1 cellular context compared by ENCODE assay signal in genomic region chr2:215432759-215433594, GRCh38.
TF ChIP-seq lines count a peak whose summit lies in the region.

No MANE protein-coding gene starts in this region.

TF ChIP-seq in HepG2, 621 proteins besides CTCF, POLR2A, EP300 and RAD21 (continued from another document and continues in another):
- TF ChIP-seq THAP9 (CRISPR knock-in tag; IDR thresholded peaks at IDR 0.05; ENCODE audit: borderline replicate concordance) (no peak), IRX3 (CRISPR knock-in tag; IDR thresholded peaks at IDR 0.05; ENCODE audit: borderline replicate concordance, low read depth) (no peak), ZNF251 (CRISPR knock-in tag; IDR thresholded peaks at IDR 0.05) (no peak), ZNF34 (CRISPR knock-in tag; IDR thresholded peaks at IDR 0.05; ENCODE audit: borderline replicate concordance) (no peak), ZNF441 (CRISPR knock-in tag; IDR thresholded peaks at IDR 0.05; ENCODE audit: borderline replicate concordance) (no peak), SALL1 (CRISPR knock-in tag; IDR thresholded peaks at IDR 0.05) (peak; percentile 29; the same call in 1 of the 2 replicates), HOMEZ (CRISPR knock-in tag; IDR thresholded peaks at IDR 0.05; ENCODE audit: low read depth) (no peak), MIXL1 (CRISPR knock-in tag; IDR thresholded peaks at IDR 0.05) (no peak), THAP11 (CRISPR knock-in tag; IDR thresholded peaks at IDR 0.05) (no peak), ZNF841 (CRISPR knock-in tag; IDR thresholded peaks at IDR 0.05; ENCODE audit: borderline replicate concordance) (no peak), ZNF142 (CRISPR knock-in tag; IDR thresholded peaks at IDR 0.05) (no peak), ZNF577 (CRISPR knock-in tag; IDR thresholded peaks at IDR 0.05; ENCODE audit: borderline replicate concordance, low read depth) (no peak), ATAD3A (CRISPR knock-in tag; IDR thresholded peaks at IDR 0.05) (no peak), TEAD3 (CRISPR knock-in tag; optimal IDR thresholded peaks at IDR 0.05; ENCODE audit: borderline replicate concordance) (no peak), TARDBP (CRISPR knock-in tag; IDR thresholded peaks at IDR 0.05) (peak; percentile 60), SRSF9 (IDR thresholded peaks at IDR 0.05; ENCODE audit: borderline replicate concordance, insufficient read depth, low read depth, low read length, poor library complexity, severe bottlenecking) (no peak), ZNF772 (CRISPR knock-in tag; IDR thresholded peaks at IDR 0.05) (0 out of 2 replicates have a peak, but pooled peaks have one; percentile 3), IRF2 (CRISPR knock-in tag; IDR thresholded peaks at IDR 0.05) (0 out of 2 replicates have a peak, but pooled peaks have one; percentile 8), HNRNPUL1 (IDR thresholded peaks at IDR 0.05; ENCODE audit: low read depth, low read length) (no peak), SPEN (CRISPR knock-in tag; IDR thresholded peaks at IDR 0.05; ENCODE audit: low read depth) (0 out of 2 replicates have a peak, but pooled peaks have one; percentile 30), SRSF1 (optimal IDR thresholded peaks at IDR 0.05; ENCODE audit: low read depth, low read length) (no peak), CEBPZ (IDR thresholded peaks at IDR 0.05; ENCODE audit: low read length) (no peak), SIX1 (CRISPR knock-in tag; IDR thresholded peaks at IDR 0.05; ENCODE audit: borderline replicate concordance) (no peak), ZBTB21 (CRISPR knock-in tag; IDR thresholded peaks at IDR 0.05) (no peak), HOXA9 (CRISPR knock-in tag; IDR thresholded peaks at IDR 0.05; ENCODE audit: borderline replicate concordance) (no peak), CBX2 (IDR thresholded peaks at IDR 0.05; ENCODE audit: low read depth, low read length) (no peak), CBX2 (CRISPR knock-in tag; IDR thresholded peaks at IDR 0.05; ENCODE audit: low read depth) (no peak), DR1 (CRISPR knock-in tag; IDR thresholded peaks at IDR 0.05) (no peak), NFIC (IDR thresholded peaks at IDR 0.05; ENCODE audit: low read length) (no peak), ZNF17 (CRISPR knock-in tag; IDR thresholded peaks at IDR 0.05) (peak; percentile 53; the same call in 1 of the 2 replicates), CEBPB (IDR thresholded peaks at IDR 0.05; ENCODE audit: borderline replicate concordance, low read depth, low read length) (no peak), ZNF614 (CRISPR knock-in tag; IDR thresholded peaks at IDR 0.05; ENCODE audit: borderline replicate concordance) (no peak), ARNT2 (CRISPR knock-in tag; IDR thresholded peaks at IDR 0.05; ENCODE audit: low read depth) (peak; percentile 67; the same call in 1 of the 2 replicates), SOX6 (IDR thresholded peaks at IDR 0.05) (no peak), SOX6 (CRISPR knock-in tag; IDR thresholded peaks at IDR 0.05) (0 out of 2 replicates have a peak, but pooled peaks have one; percentile 33), SATB2 (CRISPR knock-in tag; IDR thresholded peaks at IDR 0.05) (0 out of 2 replicates have a peak, but pooled peaks have one; percentile 75), ZNF749 (CRISPR knock-in tag; IDR thresholded peaks at IDR 0.05; ENCODE audit: borderline replicate concordance) (0 out of 2 replicates have a peak, but pooled peaks have one; percentile 12), ZNF367 (CRISPR knock-in tag; IDR thresholded peaks at IDR 0.05; ENCODE audit: borderline replicate concordance) (no peak), WIZ (CRISPR knock-in tag; IDR thresholded peaks at IDR 0.05) (0 out of 2 replicates have a peak, but pooled peaks have one; percentile 13)
- TF ChIP-seq, protein P1, sequence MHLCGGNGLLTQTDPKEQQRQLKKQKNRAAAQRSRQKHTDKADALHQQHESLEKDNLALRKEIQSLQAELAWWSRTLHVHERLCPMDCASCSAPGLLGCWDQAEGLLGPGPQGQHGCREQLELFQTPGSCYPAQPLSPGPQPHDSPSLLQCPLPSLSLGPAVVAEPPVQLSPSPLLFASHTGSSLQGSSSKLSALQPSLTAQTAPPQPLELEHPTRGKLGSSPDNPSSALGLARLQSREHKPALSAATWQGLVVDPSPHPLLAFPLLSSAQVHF (CRISPR knock-in tag; IDR thresholded peaks at IDR 0.05), result peak; percentile 18; the same call in 1 of the 2 replicates
- TF ChIP-seq, protein P2, sequence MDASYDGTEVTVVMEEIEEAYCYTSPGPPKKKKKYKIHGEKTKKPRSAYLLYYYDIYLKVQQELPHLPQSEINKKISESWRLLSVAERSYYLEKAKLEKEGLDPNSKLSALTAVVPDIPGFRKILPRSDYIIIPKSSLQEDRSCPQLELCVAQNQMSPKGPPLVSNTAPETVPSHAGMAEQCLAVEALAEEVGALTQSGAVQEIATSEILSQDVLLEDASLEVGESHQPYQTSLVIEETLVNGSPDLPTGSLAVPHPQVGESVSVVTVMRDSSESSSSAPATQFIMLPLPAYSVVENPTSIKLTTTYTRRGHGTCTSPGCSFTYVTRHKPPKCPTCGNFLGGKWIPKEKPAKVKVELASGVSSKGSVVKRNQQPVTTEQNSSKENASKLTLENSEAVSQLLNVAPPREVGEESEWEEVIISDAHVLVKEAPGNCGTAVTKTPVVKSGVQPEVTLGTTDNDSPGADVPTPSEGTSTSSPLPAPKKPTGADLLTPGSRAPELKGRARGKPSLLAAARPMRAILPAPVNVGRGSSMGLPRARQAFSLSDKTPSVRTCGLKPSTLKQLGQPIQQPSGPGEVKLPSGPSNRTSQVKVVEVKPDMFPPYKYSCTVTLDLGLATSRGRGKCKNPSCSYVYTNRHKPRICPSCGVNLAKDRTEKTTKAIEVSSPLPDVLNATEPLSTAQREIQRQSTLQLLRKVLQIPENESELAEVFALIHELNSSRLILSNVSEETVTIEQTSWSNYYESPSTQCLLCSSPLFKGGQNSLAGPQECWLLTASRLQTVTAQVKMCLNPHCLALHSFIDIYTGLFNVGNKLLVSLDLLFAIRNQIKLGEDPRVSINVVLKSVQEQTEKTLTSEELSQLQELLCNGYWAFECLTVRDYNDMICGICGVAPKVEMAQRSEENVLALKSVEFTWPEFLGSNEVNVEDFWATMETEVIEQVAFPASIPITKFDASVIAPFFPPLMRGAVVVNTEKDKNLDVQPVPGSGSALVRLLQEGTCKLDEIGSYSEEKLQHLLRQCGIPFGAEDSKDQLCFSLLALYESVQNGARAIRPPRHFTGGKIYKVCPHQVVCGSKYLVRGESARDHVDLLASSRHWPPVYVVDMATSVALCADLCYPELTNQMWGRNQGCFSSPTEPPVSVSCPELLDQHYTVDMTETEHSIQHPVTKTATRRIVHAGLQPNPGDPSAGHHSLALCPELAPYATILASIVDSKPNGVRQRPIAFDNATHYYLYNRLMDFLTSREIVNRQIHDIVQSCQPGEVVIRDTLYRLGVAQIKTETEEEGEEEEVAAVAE (CRISPR knock-in tag; IDR thresholded peaks at IDR 0.05; ENCODE audit: borderline replicate concordance), result no peak
- TF ChIP-seq, protein P3, sequence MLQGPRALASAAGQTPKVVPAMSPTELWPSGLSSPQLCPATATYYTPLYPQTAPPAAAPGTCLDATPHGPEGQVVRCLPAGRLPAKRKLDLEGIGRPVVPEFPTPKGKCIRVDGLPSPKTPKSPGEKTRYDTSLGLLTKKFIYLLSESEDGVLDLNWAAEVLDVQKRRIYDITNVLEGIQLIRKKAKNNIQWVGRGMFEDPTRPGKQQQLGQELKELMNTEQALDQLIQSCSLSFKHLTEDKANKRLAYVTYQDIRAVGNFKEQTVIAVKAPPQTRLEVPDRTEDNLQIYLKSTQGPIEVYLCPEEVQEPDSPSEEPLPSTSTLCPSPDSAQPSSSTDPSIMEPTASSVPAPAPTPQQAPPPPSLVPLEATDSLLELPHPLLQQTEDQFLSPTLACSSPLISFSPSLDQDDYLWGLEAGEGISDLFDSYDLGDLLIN (CRISPR knock-in tag; IDR thresholded peaks at IDR 0.05; ENCODE audit: borderline replicate concordance), result no peak
